ENCODE assay signal across 17 cellular contexts in genomic region chr13:24214528-24214927, GRCh38. TPM values are rescaled to one million over a fixed set of nuclear protein-coding genes. Genes with fewer than 3 reads are reported as not detected.
DNase-seq lines count a peak whose midpoint lies in the region; ATAC-seq and TF ChIP-seq lines count a peak whose summit lies in the region.
"Had no signal": no experiment of that assay in that cellular context is flagged by ENCODE, and none has a peak within 500 bp of the region (broad histone marks: within the 10 kb centered on the region; RNA-seq: fewer than 3 reads in every experiment).

No MANE protein-coding gene starts in this region.

- TF ChIP-seq POLR2A in esophagus squamous epithelium (IDR thresholded peaks at IDR 0.05): no peak

- H3K36me3 ChIP-seq in esophagus squamous epithelium: no peaks in the 10 kb centered on the region

- WGBS in esophagus squamous epithelium, 2 donors: 71 to 100% methylated on average over 2 of the region's 2 CpGs

- H3K27me3 ChIP-seq in esophagus squamous epithelium: no peaks in the 10 kb centered on the region

- DNase-seq in GM12865 (ENCODE audit: low read depth) (peak; percentile 48), GM20000 (ENCODE audit: low spot score) (no peak), esophagus squamous epithelium (lab: John Stamatoyannopoulos, UW) (no peak)
- DNase-seq in stimulated activated CD4-positive, alpha-beta T cell treated with anti-CD3 and anti-CD28 coated beads, Interleukin-4, amount 100 ng/mL, for 1 hour: no peak
- DNase-seq: activated CD4-positive, alpha-beta T cell treated with anti-CD3 and anti-CD28 coated beads for 4 hours; activated T-cell treated with anti-CD3 and anti-CD28 coated beads, Interleukin-2, amount 50 U/mL, for 72 hours; effector CD4-positive, alpha-beta T cell; EL; foreskin melanocyte; H7; NCI-H2171; PC-3; T-cell had no signal

- peak overlapping the region; percentile 90 for H3K27ac ChIP-seq in cingulate gyrus (ENCODE audit: low read depth, low read length)
- no peak overlapping the region for H3K27ac ChIP-seq in esophagus squamous epithelium

- peaks cover 0 to 25% (median 22%) of the 10 kb centered on the region in 3 donors for H3K4me1 ChIP-seq in esophagus squamous epithelium

- ATAC-seq in GM19452 (IDR thresholded peaks at IDR 0.05; ENCODE audit: unreplicated experiment) (peak; percentile 41), HG03108 (IDR thresholded peaks at IDR 0.05; ENCODE audit: unreplicated experiment) (peak; percentile 45), HG03521 (IDR thresholded peaks at IDR 0.05; ENCODE audit: unreplicated experiment) (no peak)
- ATAC-seq: activated T-cell treated with anti-CD3 and anti-CD28 coated beads, Interleukin-2, amount 50 U/mL, for 72 hours; PC-3; T-cell had no signal

- TF ChIP-seq CTCF in GM12865 (IDR thresholded peaks at IDR 0.05; ENCODE audit: insufficient read depth, low read depth, low read length, missing control alignments) (no peak), GM20000 (IDR thresholded peaks at IDR 0.05; ENCODE audit: extremely low read depth, missing control alignments) (no peak), esophagus squamous epithelium (IDR thresholded peaks at IDR 0.05) (no peak)

- no peaks in the 10 kb centered on the region for H3K9me3 ChIP-seq in esophagus squamous epithelium

- intact Hi-C loops in esophagus squamous epithelium (cut with DNase I): no loop called here

- no peak overlapping the region for H3K4me3 ChIP-seq in GM12865 (ENCODE audit: low read depth, low read length)
- H3K4me3 ChIP-seq in esophagus squamous epithelium: no peak overlapping the region

RNA-seq across cellular contexts. Expression of gene SPATA13, which starts 54.0 kb away (rescaled TPM):
- 10 to 100 TPM in 2 of 4 donors, 1 to 10 TPM in 2; 5.0 to 16.6 (median 9.7) TPM for total RNA-seq in esophagus squamous epithelium
